Comparison of ENCODE assay signal across 10 cellular contexts in genomic region chr7:147563669-147564068, GRCh38.
"Had no signal": no experiment of that assay in that cellular context is flagged by ENCODE, and none has a peak within 500 bp of the region (broad histone marks: within the 10 kb centered on the region; RNA-seq: fewer than 3 reads in every experiment).

No MANE protein-coding gene starts in this region.

- H3K4me2 ChIP-seq: GM23338 had no signal

- H3K36me3 ChIP-seq: HAP-1 had no signal

- H3K4me3 Mint-ChIP-seq: GM23338, H9 had no signal

- H3K4me1 ChIP-seq: HAP-1 had no signal

- H3K4me3 ChIP-seq: GM23248, GM23338, HAP-1 had no signal

- H3K27ac ChIP-seq: GM23248 had no signal

- H3K9ac ChIP-seq: GM23248 had no signal

- DNase-seq: GM23248, GOT3, H7, H9, HCEC 1CT had no signal

- ATAC-seq: GM23338, HCT116 had no signal

- H2AFZ ChIP-seq: GM23248, GM23338 had no signal

- FAIRE-seq: H1, H54 had no signal

- H3K27ac Mint-ChIP-seq: GM23338, H9 had no signal

- H3K9me3 ChIP-seq: HAP-1 had no signal
